ENCODE assay signal across 20 cellular contexts in the genomic region with DNA sequence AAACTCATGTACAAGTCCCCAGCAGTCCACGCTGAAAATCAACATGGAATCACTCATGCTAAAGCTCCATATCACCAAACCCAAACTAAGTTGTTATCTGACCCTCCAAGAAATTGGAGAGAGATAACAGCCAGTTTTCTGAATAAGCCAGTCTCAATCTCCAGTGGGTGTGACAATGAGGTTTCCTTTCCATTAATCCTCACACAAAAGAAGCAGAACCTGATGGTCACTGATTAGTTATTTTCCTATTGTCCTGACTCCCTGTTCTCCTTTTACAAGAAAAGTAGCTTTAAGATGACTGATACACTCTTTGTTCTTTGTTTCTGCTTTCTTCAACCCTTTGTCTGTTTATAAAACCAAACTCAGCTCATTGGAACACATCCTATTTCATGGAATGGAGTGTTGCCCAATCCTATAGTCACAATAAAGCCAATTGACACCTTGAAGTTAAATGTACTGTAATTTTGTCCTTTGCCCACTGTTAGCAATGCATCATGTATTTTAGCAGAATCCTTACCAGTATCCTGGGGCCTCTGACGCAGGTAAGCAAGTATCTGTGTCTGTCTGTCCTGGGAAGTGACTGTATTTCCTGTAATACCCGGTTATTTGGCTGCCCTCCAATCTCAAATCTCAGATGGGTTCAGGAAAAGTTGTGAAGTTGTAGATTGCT. TPM values are rescaled to one million over a fixed set of nuclear protein-coding genes. Genes with fewer than 3 reads are reported as not detected.
A peak's percentile ranks its signal among the peaks of the same experiment; 100 is the strongest.
DNase-seq lines count a peak whose midpoint lies in the region; FAIRE-seq and TF ChIP-seq lines count a peak whose summit lies in the region.
"Had no signal": no experiment of that assay in that cellular context is flagged by ENCODE, and none has a peak within 500 bp of the region (broad histone marks: within the 10 kb centered on the region; RNA-seq: fewer than 3 reads in every experiment).

No MANE protein-coding gene starts in this region.

- intact Hi-C loops in thyroid gland (cut with DNase I) = no loop called here

- H2AFZ ChIP-seq in ACC112 (ENCODE audit: low read length, unreplicated experiment) = no peak overlapping the region
- peak overlapping the region; percentile 79 for H2AFZ ChIP-seq in keratinocyte (ENCODE audit: control insufficient read depth, low read length)
- H2AFZ ChIP-seq: parathyroid adenoma had no signal

- DNase-seq in RWPE1 (ENCODE audit: low spot score) = peak; percentile 31
- DNase-seq in dermis blood vessel endothelial cell = peak; percentile 90
- peak; percentile 33 for DNase-seq in keratinocyte (ENCODE audit: low read depth, low spot score)
- DNase-seq in central memory CD4-positive, alpha-beta T cell = no peak
- no peak for DNase-seq in NCI-H69 (lab: John Stamatoyannopoulos, UW)
- no peak for DNase-seq in amniotic stem cell (lab: John Stamatoyannopoulos, UW)
- no peak for DNase-seq in thyroid gland
- DNase-seq: activated naive CD4-positive, alpha-beta T cell treated with anti-CD3 and anti-CD28 coated beads for 36 hours; activated T-cell treated with anti-CD3 and anti-CD28 coated beads, Interleukin-2, amount 50 U/mL, for 24 hours; COR-L47; DND-41; effector memory CD4-positive, alpha-beta T cell; NCI-H1436; NCI-H526; upper lobe of right lung had no signal

- H3K36me3 ChIP-seq in ACC112 (ENCODE audit: insufficient read depth, low read length) (no peaks in the 10 kb centered on the region), keratinocyte (ENCODE audit: control insufficient read depth in 2 of 2, extremely low read depth in 1 of 2, insufficient read depth in 2 of 2, low read length in 2 of 2) (no peaks in the 10 kb centered on the region), thyroid gland (no peaks in the 10 kb centered on the region)
- H3K36me3 ChIP-seq: BLaER1, upper lobe of right lung had no signal

- CTCF ChIA-PET in RWPE1 (lab: Yijun Ruan, JAX) = no interaction called here

- H3K79me2 ChIP-seq in ACC112 (ENCODE audit: control insufficient read depth, insufficient read depth, low read length, unreplicated experiment) (no peaks in the 10 kb centered on the region), keratinocyte (ENCODE audit: control insufficient read depth, insufficient read depth, low read length) (no peaks in the 10 kb centered on the region)
- H3K79me2 ChIP-seq: parathyroid adenoma had no signal

- peak; percentile 99 for FAIRE-seq in keratinocyte (lab: Jason Lieb, UNC)
- FAIRE-seq: A549, H1 had no signal

- H3K4me3 ChIP-seq in ACC112 (ENCODE audit: low read depth, low read length) (no peak overlapping the region), keratinocyte (ENCODE audit: control insufficient read depth in 2 of 3, extremely low read depth in 1 of 3, insufficient read depth in 2 of 3, low read depth in 1 of 3, low read length in 3 of 3) (no peak overlapping the region), thyroid gland (replicated peaks in 1 of 3) (no peak overlapping the region)
- H3K4me3 ChIP-seq: A549, BLaER1, upper lobe of right lung had no signal

- H3K9me1 ChIP-seq in keratinocyte (ENCODE audit: control insufficient read depth, extremely low read depth, insufficient read depth, low read length) = peaks cover 5% of the 10 kb centered on the region

- H3K4me1 ChIP-seq in ACC112 (ENCODE audit: control insufficient read depth, insufficient read depth, low read length, unreplicated experiment) (peaks cover 14% of the 10 kb centered on the region), keratinocyte (ENCODE audit: control insufficient read depth, extremely low read depth, insufficient read depth, low read length) (peaks cover 18% of the 10 kb centered on the region), thyroid gland (no peaks in the 10 kb centered on the region)
- H3K4me1 ChIP-seq: A549, BLaER1, parathyroid adenoma had no signal

- POLR2A ChIA-PET in RWPE1 (lab: Yijun Ruan, JAX; ENCODE audit: low non-redundant PET) = no interaction called here

- peak overlapping the region; percentile 50 for H3K4me2 ChIP-seq in keratinocyte (ENCODE audit: control insufficient read depth, extremely low read depth, insufficient read depth, low read depth, low read length)
- H3K4me2 ChIP-seq: A549, BLaER1 had no signal

- TF ChIP-seq POLR2A in thyroid gland (IDR thresholded peaks at IDR 0.05) = no peak

- peak overlapping the region; percentile 11 for H3K9ac ChIP-seq in keratinocyte (ENCODE audit: control insufficient read depth, extremely low read depth, insufficient read depth, low read length)
- H3K9ac ChIP-seq: BLaER1, parathyroid adenoma had no signal

- TF ChIP-seq CTCF in RWPE1 (conservative IDR thresholded peaks at IDR 0.05; ENCODE audit: low read depth) = no peak
- TF ChIP-seq CTCF in keratinocyte (optimal IDR thresholded peaks at IDR 0.05 in 1 of 3, IDR thresholded peaks at IDR 0.05 in 1 of 3, conservative IDR thresholded peaks at IDR 0.05 in 1 of 3; ENCODE audit: extremely low read depth in 1 of 3, insufficient read depth in 2 of 3, low read length in 3 of 3) = no peak
- TF ChIP-seq CTCF in thyroid gland (IDR thresholded peaks at IDR 0.05) = no peak

- H3K9me3 ChIP-seq in keratinocyte (ENCODE audit: control insufficient read depth, low read depth, low read length) = no peaks in the 10 kb centered on the region
- no peaks in the 10 kb centered on the region for H3K9me3 ChIP-seq in thyroid gland
- H3K9me3 ChIP-seq: A549, upper lobe of right lung had no signal

- WGBS in thyroid gland, 2 donors = 52% methylated on average over 3 of the region's 3 CpGs

- 0 out of 2 replicates have a peak overlapping the region, but pooled peaks have one; percentile 13 for H3K27ac ChIP-seq in ACC112 (ENCODE audit: low read depth, low read length)
- no peak overlapping the region for H3K27ac ChIP-seq in RWPE1
- peak overlapping the region; percentile 55 for H3K27ac ChIP-seq in keratinocyte (ENCODE audit: control insufficient read depth, insufficient read depth, low read length)
- no peak overlapping the region for H3K27ac ChIP-seq in thyroid gland
- H3K27ac ChIP-seq: A549, BLaER1, parathyroid adenoma, upper lobe of right lung had no signal

- dilution Hi-C loops in keratinocyte (cut with MboI; ENCODE audit: extremely low pct_ligation_motif_present, low sequenced_read_pairs) = no loop called here

- H4K20me1 ChIP-seq in keratinocyte (ENCODE audit: control insufficient read depth, extremely low read depth, insufficient read depth, low read length) = no peaks in the 10 kb centered on the region
- H4K20me1 ChIP-seq: BLaER1 had no signal

- H3K27me3 ChIP-seq in ACC112 (ENCODE audit: insufficient read depth, low read length) = no peaks in the 10 kb centered on the region
- no peaks in the 10 kb centered on the region for H3K27me3 ChIP-seq in keratinocyte (ENCODE audit: control insufficient read depth, extremely low read depth, insufficient read depth, low read length)
- H3K27me3 ChIP-seq in thyroid gland = no peaks in the 10 kb centered on the region
- H3K27me3 ChIP-seq: BLaER1, upper lobe of right lung had no signal

RNA-seq across cellular contexts. Expression of a gene that starts 30.6 kb away (rescaled TPM):
- total RNA-seq in dermis blood vessel endothelial cell (7.7 and 13.5 TPM in 2 replicates), thyroid gland (1 to 10 TPM; 2.1 to 7.4 (median 2.8) TPM)
- 0.08 to 0.18 TPM (median 0.17 TPM) in 3 replicates for polyA plus RNA-seq in keratinocyte
- polyA plus RNA-seq in keratinocyte (2011; ENCODE audit: low read depth) = not detected
- 0.15 and 0.26 TPM in 2 replicates for polyA plus RNA-seq in keratinocyte (2011; cell fraction: cytosol; rRNA removed)
- 0.49 and 0.55 TPM in 2 replicates for polyA plus RNA-seq in keratinocyte (2011; cell fraction: nucleus; rRNA removed)
- polyA plus RNA-seq in keratinocyte (2012; ENCODE audit: low replicate concordance) = 0.06 and 0.36 TPM in 2 replicates
- 0.19 to 0.69 TPM (median 0.20 TPM) in 3 replicates for polyA minus RNA-seq in keratinocyte
- polyA minus RNA-seq in keratinocyte (2011; cell fraction: cytosol; rRNA and poly(A)+ RNA removed) = 0.96 TPM
- polyA minus RNA-seq in keratinocyte (2011; cell fraction: nucleus; rRNA and poly(A)+ RNA removed) = 0.95 and 1.3 TPM in 2 replicates

Comparison
In these comparisons a context has a peak if more than half of its experiments do, and no peak if none do; other contexts are left out.
1. H3K27ac ChIP-seq: peak in ACC112 (single experiment) and keratinocyte (single experiment); none in RWPE1 (single experiment) and thyroid gland (0 of 3).
2. DNase-seq: peak in RWPE1 (single experiment), dermis blood vessel endothelial cell (single experiment) and keratinocyte (single experiment); none in central memory CD4-positive, alpha-beta T cell (single experiment), NCI-H69 (single experiment), amniotic stem cell (single experiment) and thyroid gland (0 of 2).